1 cellular context compared by ENCODE assay signal in genomic region chr3:156554842-156555687, GRCh38.
A peak's percentile ranks its signal among the peaks of the same experiment; 100 is the strongest.
TF ChIP-seq lines count a peak whose summit lies in the region.

Gene SSR3, minus strand, starts transcription at chr3:156555117. Its CDS starts 28 bp downstream, at chr3:156555089.

TF ChIP-seq in HepG2, 621 proteins besides CTCF, POLR2A, EP300 and RAD21 (continued from another document and continues in another):
- TF ChIP-seq TFDP1 (CRISPR knock-in tag; IDR thresholded peaks at IDR 0.05; ENCODE audit: borderline replicate concordance) (peak; percentile 80; the same call in 1 of the 2 replicates), FOXA3 (CRISPR knock-in tag; IDR thresholded peaks at IDR 0.05) (0 out of 2 replicates have a peak, but pooled peaks have one; percentile 22), ZBTB44 (CRISPR knock-in tag; IDR thresholded peaks at IDR 0.05) (no peak), ZNF260 (CRISPR knock-in tag; IDR thresholded peaks at IDR 0.05; ENCODE audit: borderline replicate concordance, low read depth) (no peak), FUBP1 (CRISPR knock-in tag; IDR thresholded peaks at IDR 0.05; ENCODE audit: borderline replicate concordance) (no peak), RBM22 (optimal IDR thresholded peaks at IDR 0.05; ENCODE audit: low read length) (no peak), LCORL (IDR thresholded peaks at IDR 0.05) (no peak), LCORL (CRISPR knock-in tag; IDR thresholded peaks at IDR 0.05) (no peak), MLLT10 (CRISPR knock-in tag; IDR thresholded peaks at IDR 0.05) (no peak), SP5 (CRISPR knock-in tag; IDR thresholded peaks at IDR 0.05; ENCODE audit: borderline replicate concordance, low read depth) (no peak; the same call in 1 of the 2 replicates), ZFAT (CRISPR knock-in tag; conservative IDR thresholded peaks at IDR 0.05) (no peak), ZNF496 (CRISPR knock-in tag; IDR thresholded peaks at IDR 0.05; ENCODE audit: insufficient replicate concordance) (no peak), RORA (CRISPR knock-in tag; IDR thresholded peaks at IDR 0.05) (no peak), ADNP (CRISPR knock-in tag; IDR thresholded peaks at IDR 0.05) (no peak), MNT (IDR thresholded peaks at IDR 0.05) (0 out of 2 replicates have a peak, but pooled peaks have one; percentile 8), ZNF143 (CRISPR knock-in tag; IDR thresholded peaks at IDR 0.05) (peak; percentile 93), ZNF704 (CRISPR knock-in tag; IDR thresholded peaks at IDR 0.05; ENCODE audit: borderline replicate concordance) (no peak), GABPA (IDR thresholded peaks at IDR 0.05; ENCODE audit: low read depth, low read length) (peak; percentile 65), GABPA (CRISPR knock-in tag; IDR thresholded peaks at IDR 0.05; ENCODE audit: low read depth) (peak; percentile 91), CSRNP2 (CRISPR knock-in tag; conservative IDR thresholded peaks at IDR 0.05; ENCODE audit: low read depth) (no peak), ZNF530 (CRISPR knock-in tag; IDR thresholded peaks at IDR 0.05; ENCODE audit: low read depth) (no peak), DMAP1 (CRISPR knock-in tag; IDR thresholded peaks at IDR 0.05) (peak; percentile 90), ZNF33A (CRISPR knock-in tag; IDR thresholded peaks at IDR 0.05; ENCODE audit: borderline replicate concordance) (no peak), MAFF (IDR thresholded peaks at IDR 0.05; ENCODE audit: low read depth, low read length) (no peak), ZNF644 (CRISPR knock-in tag; IDR thresholded peaks at IDR 0.05; ENCODE audit: low read depth) (no peak), ZSCAN5A (CRISPR knock-in tag; IDR thresholded peaks at IDR 0.05; ENCODE audit: borderline replicate concordance) (no peak; the same call in 1 of the 2 replicates), HOXD1 (CRISPR knock-in tag; IDR thresholded peaks at IDR 0.05) (no peak), ZNF766 (CRISPR knock-in tag; IDR thresholded peaks at IDR 0.05; ENCODE audit: borderline replicate concordance) (no peak), ZBTB33 (CRISPR knock-in tag; IDR thresholded peaks at IDR 0.05) (no peak), ZNF709 (CRISPR knock-in tag; IDR thresholded peaks at IDR 0.05) (no peak), TOPORS (CRISPR knock-in tag; IDR thresholded peaks at IDR 0.05) (no peak), TBP (CRISPR knock-in tag; IDR thresholded peaks at IDR 0.05) (no peak), ZNF451 (CRISPR knock-in tag; IDR thresholded peaks at IDR 0.05) (no peak), ZNF280B (CRISPR knock-in tag; IDR thresholded peaks at IDR 0.05; ENCODE audit: borderline replicate concordance) (peak; percentile 94), ZBTB46 (CRISPR knock-in tag; IDR thresholded peaks at IDR 0.05; ENCODE audit: borderline replicate concordance) (no peak), SNAPC5 (CRISPR knock-in tag; IDR thresholded peaks at IDR 0.05; ENCODE audit: borderline replicate concordance) (0 out of 2 replicates have a peak, but pooled peaks have one; percentile 23), ETV6 (CRISPR knock-in tag; conservative IDR thresholded peaks at IDR 0.05) (no peak), NBN (conservative IDR thresholded peaks at IDR 0.05) (no peak), CSRNP1 (CRISPR knock-in tag; IDR thresholded peaks at IDR 0.05) (0 out of 2 replicates have a peak, but pooled peaks have one; percentile 74), ZNF317 (CRISPR knock-in tag; IDR thresholded peaks at IDR 0.05) (no peak; the same call in 1 of the 2 replicates), RELA (CRISPR knock-in tag; IDR thresholded peaks at IDR 0.05) (no peak), ZFP82 (CRISPR knock-in tag; IDR thresholded peaks at IDR 0.05; ENCODE audit: borderline replicate concordance) (no peak), HOXA3 (CRISPR knock-in tag; IDR thresholded peaks at IDR 0.05) (peak; percentile 82; the same call in 1 of the 2 replicates), TEAD3 (CRISPR knock-in tag; optimal IDR thresholded peaks at IDR 0.05; ENCODE audit: borderline replicate concordance) (peak; percentile 99), ZNF292 (CRISPR knock-in tag; IDR thresholded peaks at IDR 0.05; ENCODE audit: borderline replicate concordance, low read depth) (peak; percentile 65; the same call in 1 of the 2 replicates), ZNF713 (CRISPR knock-in tag; IDR thresholded peaks at IDR 0.05) (no peak), ZFP37 (CRISPR knock-in tag; IDR thresholded peaks at IDR 0.05; ENCODE audit: borderline replicate concordance) (peak; percentile 91; the same call in 1 of the 2 replicates), HMGA1 (CRISPR knock-in tag; conservative IDR thresholded peaks at IDR 0.05) (no peak), AGO2 (optimal IDR thresholded peaks at IDR 0.05; ENCODE audit: low read depth, low read length) (peak; percentile 72)
